Comparison of ENCODE assay signal across 8 cellular contexts in genomic region chr17:44326867-44327444, GRCh38. TPM values are rescaled to one million over a fixed set of nuclear protein-coding genes. Genes with fewer than 3 reads are reported as not detected.
A peak's percentile ranks its signal among the peaks of the same experiment; 100 is the strongest.
DNase-seq lines count a peak whose midpoint lies in the region; ATAC-seq, FAIRE-seq and TF ChIP-seq lines count a peak whose summit lies in the region.

No MANE protein-coding gene starts in this region.

- peak overlapping the region; percentile 62 for H3K9ac ChIP-seq in adipocyte (ENCODE audit: low read length)
- no peak overlapping the region for H3K9ac ChIP-seq in rectal smooth muscle tissue (ENCODE audit: low read length)

- TF ChIP-seq CTCF in heart right ventricle (IDR thresholded peaks at IDR 0.05), result no peak

- H3K27ac ChIP-seq in heart right ventricle, result peak overlapping the region in 9 of 10 donors; percentile 24 to 75 (median 63)
- peak overlapping the region; percentile 47 for H3K27ac ChIP-seq in rectal smooth muscle tissue (ENCODE audit: low read depth, low read length)

- 26 to 32% methylated on average over 26 to 30 of the region's 30 CpGs for WGBS in heart right ventricle, 2 donors

- peak overlapping the region; percentile 60 for H3K4me3 ChIP-seq in adipocyte (ENCODE audit: low read length)
- H3K4me3 ChIP-seq in heart right ventricle, result peak overlapping the region in 7 of 10 donors; percentile 15 to 99 (median 98)
- peak overlapping the region; percentile 51 for H3K4me3 ChIP-seq in rectal smooth muscle tissue (ENCODE audit: low read length)

- H3K4me1 ChIP-seq in adipocyte (ENCODE audit: control insufficient read depth, insufficient read depth, low read length), result peaks cover 17% of the 10 kb centered on the region
- peaks cover 9 to 49% (median 41%) of the 10 kb centered on the region in 9 donors for H3K4me1 ChIP-seq in heart right ventricle
- H3K4me1 ChIP-seq in rectal smooth muscle tissue (ENCODE audit: control insufficient read depth, insufficient read depth, low read length), result peaks cover 5% of the 10 kb centered on the region

- intact Hi-C loops in heart right ventricle (cut with DNase I), result loop anchor here in 3 of 10 donors (1.0 to 5.0 kb wide), 3 partner anchors 108 to 116 kb away; partner anchors contain the start of gene UBTF (in 1 of the 3)

- H3K9me3 ChIP-seq in adipocyte (ENCODE audit: control insufficient read depth, low read length) (no peaks in the 10 kb centered on the region), heart right ventricle (no peaks in the 10 kb centered on the region)

- H3K36me3 ChIP-seq in adipocyte (ENCODE audit: control insufficient read depth, insufficient read depth, low read length, severe bottlenecking) (peaks cover 5% of the 10 kb centered on the region), heart right ventricle (peaks cover 0 to 9% (median 6%) of the 10 kb centered on the region in 9 donors), rectal smooth muscle tissue (ENCODE audit: control insufficient read depth, insufficient read depth, low read length) (no peaks in the 10 kb centered on the region)

- peak; percentile 93 for DNase-seq in GDM1 (lab: John Stamatoyannopoulos, UW)
- peak; percentile 89 for DNase-seq in NCI-H1694 (lab: John Stamatoyannopoulos, UW)
- peak; percentile 91 for DNase-seq in T follicular helper cell (ENCODE audit: low read depth)
- peak; percentile 99 for DNase-seq in adipocyte (ENCODE audit: low read depth)
- peak; percentile 96 to 98 for DNase-seq in heart right ventricle
- peak; percentile 98 for DNase-seq in urothelium cell line (ENCODE audit: low spot score)

- FAIRE-seq in urothelium cell line (lab: Jason Lieb, UNC), result no peak

- peak; percentile 46 for ATAC-seq in HG02642 (IDR thresholded peaks at IDR 0.05; ENCODE audit: poor library complexity, unreplicated experiment)
- ATAC-seq in heart right ventricle, result peak; percentile 84 to 93 (median 87)

- no peaks in the 10 kb centered on the region for H3K27me3 ChIP-seq in adipocyte (replicated peaks; ENCODE audit: control insufficient read depth, insufficient read depth, low read length)
- no peaks in the 10 kb centered on the region for H3K27me3 ChIP-seq in heart right ventricle
- H3K27me3 ChIP-seq in rectal smooth muscle tissue (ENCODE audit: control insufficient read depth, insufficient read depth, low read length), result no peaks in the 10 kb centered on the region

RNA-seq across cellular contexts. Expression of gene SLC25A39, which starts 2.3 kb away (rescaled TPM):
- total RNA-seq in heart right ventricle, result 10 to 100 TPM; 36.3 to 54.7 (median 43.1) TPM
- polyA plus RNA-seq in heart right ventricle, result 100 to 1,000 TPM in 1 of 2 donors, 10 to 100 TPM in 1; 81.8 to 105 TPM

RNA-seq across cellular contexts. Expression of gene GRN, which starts 18.1 kb away (rescaled TPM):
- 100 to 1,000 TPM; 113 to 303 (median 154) TPM for total RNA-seq in heart right ventricle
- polyA plus RNA-seq in heart right ventricle, result 100 to 1,000 TPM in 1 of 2 donors, 10 to 100 TPM in 1; 41.5 to 103 TPM

RNA-seq across cellular contexts. Expression of gene RUNDC3A, which starts 18.6 kb away (rescaled TPM):
- 1 to 10 TPM in 4 of 10 donors, under 1 TPM in 5, not detected in 1; 0.15 to 1.9 (median 0.69) TPM for total RNA-seq in heart right ventricle
- under 1 TPM in 1 of 2 donors, not detected in 1; 0.38 TPM for polyA plus RNA-seq in heart right ventricle

RNA-seq across cellular contexts. Expression of gene FAM171A2, which starts 36.7 kb away (rescaled TPM):
- total RNA-seq in heart right ventricle, result under 1 TPM; 0.25 to 0.95 (median 0.46) TPM
- polyA plus RNA-seq in heart right ventricle, result under 1 TPM; 0.29 to 0.57 TPM

RNA-seq across cellular contexts. Expression of gene SLC4A1, which starts 59.0 kb away (rescaled TPM):
- 1 to 10 TPM in 2 of 10 donors, under 1 TPM in 8; 0.11 to 2.4 (median 0.53) TPM for total RNA-seq in heart right ventricle
- polyA plus RNA-seq in heart right ventricle, result under 1 TPM in 1 of 2 donors, not detected in 1; 0.06 TPM

Comparison
In these comparisons a context has a peak if more than half of its experiments do, and no peak if none do; other contexts are left out.
1. Peak in every context shown above with its lines: DNase-seq, ATAC-seq, H3K4me3 ChIP-seq and H3K27ac ChIP-seq.